ENCODE assay signal across 1 cellular context in the genomic region with DNA sequence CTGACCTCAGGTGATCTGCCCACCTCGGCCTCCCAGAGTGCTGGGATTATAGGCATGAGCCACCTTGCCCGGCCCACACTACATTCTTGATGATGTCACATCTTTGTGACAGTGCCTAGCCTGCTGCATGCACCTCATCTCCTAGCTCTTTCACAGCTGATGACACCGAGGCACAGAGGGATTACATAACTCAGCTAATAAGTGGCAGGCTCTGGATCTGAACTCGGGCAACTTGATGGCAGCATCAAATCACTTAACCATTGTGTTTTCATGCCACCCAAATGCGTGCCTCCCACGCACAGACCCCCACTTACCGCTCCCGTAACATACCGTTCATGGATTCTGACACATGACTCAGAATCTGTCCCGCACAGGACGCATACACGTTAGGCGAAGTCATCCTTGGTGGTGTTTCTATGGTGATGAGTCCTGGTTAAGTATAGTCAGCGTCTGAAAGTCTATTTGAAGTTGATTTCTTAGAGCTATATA.
TF ChIP-seq lines count a peak whose summit lies in the region.

No MANE protein-coding gene starts in this region.

TF ChIP-seq in IMR-90, 13 proteins besides CTCF, POLR2A, EP300 and RAD21:
- TF ChIP-seq RCOR1 (IDR thresholded peaks at IDR 0.05; ENCODE audit: insufficient replicate concordance, low read length) (no peak), BHLHE40 (IDR thresholded peaks at IDR 0.05; ENCODE audit: low read depth, low read length) (peak; percentile 80), CEBPB (IDR thresholded peaks at IDR 0.05; ENCODE audit: low read depth, low read length) (peak; percentile 68), SMC3 (IDR thresholded peaks at IDR 0.05; ENCODE audit: low read depth, low read length) (no peak), MXI1 (IDR thresholded peaks at IDR 0.05; ENCODE audit: borderline replicate concordance, low read depth, low read length) (no peak), RFX5 (IDR thresholded peaks at IDR 0.05; ENCODE audit: low read depth, low read length) (no peak), MAZ (IDR thresholded peaks at IDR 0.05; ENCODE audit: borderline replicate concordance, low read depth, low read length) (peak; percentile 62; the same call in 1 of the 2 replicates), MAFK (IDR thresholded peaks at IDR 0.05; ENCODE audit: low read depth, low read length) (peak; percentile 3; the same call in 1 of the 2 replicates), CHD1 (IDR thresholded peaks at IDR 0.05; ENCODE audit: low read depth, low read length) (no peak), FOS (IDR thresholded peaks at IDR 0.05; ENCODE audit: low read depth, low read length) (peak; percentile 85), NFE2L2 (IDR thresholded peaks at IDR 0.05; ENCODE audit: low read depth, low read length) (peak; percentile 72; the same call in 1 of the 2 replicates)
- TF ChIP-seq, protein P1, sequence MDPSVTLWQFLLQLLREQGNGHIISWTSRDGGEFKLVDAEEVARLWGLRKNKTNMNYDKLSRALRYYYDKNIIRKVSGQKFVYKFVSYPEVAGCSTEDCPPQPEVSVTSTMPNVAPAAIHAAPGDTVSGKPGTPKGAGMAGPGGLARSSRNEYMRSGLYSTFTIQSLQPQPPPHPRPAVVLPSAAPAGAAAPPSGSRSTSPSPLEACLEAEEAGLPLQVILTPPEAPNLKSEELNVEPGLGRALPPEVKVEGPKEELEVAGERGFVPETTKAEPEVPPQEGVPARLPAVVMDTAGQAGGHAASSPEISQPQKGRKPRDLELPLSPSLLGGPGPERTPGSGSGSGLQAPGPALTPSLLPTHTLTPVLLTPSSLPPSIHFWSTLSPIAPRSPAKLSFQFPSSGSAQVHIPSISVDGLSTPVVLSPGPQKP (IDR thresholded peaks at IDR 0.05; ENCODE audit: borderline replicate concordance, low read depth, low read length) = no peak
- TF ChIP-seq, protein P2, sequence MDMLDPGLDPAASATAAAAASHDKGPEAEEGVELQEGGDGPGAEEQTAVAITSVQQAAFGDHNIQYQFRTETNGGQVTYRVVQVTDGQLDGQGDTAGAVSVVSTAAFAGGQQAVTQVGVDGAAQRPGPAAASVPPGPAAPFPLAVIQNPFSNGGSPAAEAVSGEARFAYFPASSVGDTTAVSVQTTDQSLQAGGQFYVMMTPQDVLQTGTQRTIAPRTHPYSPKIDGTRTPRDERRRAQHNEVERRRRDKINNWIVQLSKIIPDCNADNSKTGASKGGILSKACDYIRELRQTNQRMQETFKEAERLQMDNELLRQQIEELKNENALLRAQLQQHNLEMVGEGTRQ (IDR thresholded peaks at IDR 0.05; ENCODE audit: low read depth, low read length) = no peak
